ENCODE assay signal across 1 cellular context in the genomic region with DNA sequence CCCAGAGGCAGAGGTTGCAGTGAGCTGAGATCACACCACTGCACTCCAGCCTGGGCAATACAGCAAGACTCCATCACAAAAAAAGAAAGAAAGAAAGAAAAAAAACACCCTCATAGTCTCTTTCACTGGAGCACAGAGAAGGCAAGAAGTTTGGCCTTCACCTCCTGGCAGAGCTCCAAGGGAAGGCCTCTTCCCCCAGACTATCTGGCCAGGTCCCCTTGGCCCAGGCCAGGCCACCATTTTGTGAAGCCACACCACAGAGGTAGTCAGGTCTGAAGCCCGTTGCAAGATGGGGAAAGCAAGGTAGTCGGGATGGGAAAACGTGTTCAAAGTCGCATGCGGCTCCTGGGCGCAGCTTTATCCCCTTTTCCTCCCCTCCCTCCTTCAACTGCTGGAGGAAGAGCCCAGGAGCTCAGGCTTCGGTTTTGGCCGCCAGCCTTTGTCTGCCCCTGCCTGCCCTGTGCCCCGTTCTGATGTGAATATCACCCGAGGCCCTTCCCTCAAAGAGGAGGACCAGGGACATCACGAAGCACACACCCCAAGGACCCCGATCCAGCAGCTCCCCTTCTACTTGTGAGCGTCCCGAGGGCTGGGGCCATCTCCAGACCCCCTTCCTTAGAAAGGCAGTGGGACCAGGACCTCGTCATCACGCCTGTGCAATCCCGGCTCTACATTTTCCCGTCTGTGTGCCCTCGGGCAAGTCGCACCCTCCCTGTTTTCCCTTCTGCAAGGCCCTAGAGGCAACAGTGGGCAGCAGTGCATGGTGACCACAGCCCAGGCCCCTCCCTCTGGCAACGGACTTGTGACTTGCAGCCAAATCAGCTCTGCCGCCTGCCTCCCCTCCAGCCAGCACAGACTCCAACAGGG.
TF ChIP-seq lines count a peak whose summit lies in the region.

No MANE protein-coding gene starts in this region.

TF ChIP-seq in WTC11, 78 proteins besides CTCF, POLR2A, EP300 and RAD21:
- TF ChIP-seq ETV6 (CRISPR knock-in tag; IDR thresholded peaks at IDR 0.05) (no peak), NR1H2 (CRISPR knock-in tag; IDR thresholded peaks at IDR 0.05) (0 out of 2 replicates have a peak, but pooled peaks have one; percentile 26)
